In the genomic region with DNA sequence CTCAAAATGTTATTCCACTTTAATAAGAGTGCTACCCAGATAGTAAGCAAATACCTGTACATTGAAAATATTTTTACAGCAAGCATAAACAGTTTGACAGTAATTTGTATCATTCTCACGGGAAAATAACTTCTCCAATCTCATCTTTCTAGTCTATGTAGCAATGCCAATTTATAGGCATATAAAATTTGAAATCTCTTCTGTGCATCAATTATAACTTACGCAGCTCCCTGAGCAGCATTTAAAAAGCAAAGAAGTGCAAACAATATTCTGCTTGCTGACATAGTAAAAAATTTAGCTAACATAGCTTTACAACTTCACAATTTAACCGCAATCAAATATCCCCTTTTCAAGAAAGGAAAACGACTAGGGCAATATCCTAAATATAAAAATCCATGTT, we compare ENCODE assay signal across 35 cellular contexts.
A peak's percentile ranks its signal among the peaks of the same experiment; 100 is the strongest.
DNase-seq lines count a peak whose midpoint lies in the region; ATAC-seq and TF ChIP-seq lines count a peak whose summit lies in the region.
"Had no signal": no experiment of that assay in that cellular context is flagged by ENCODE, and none has a peak within 500 bp of the region (broad histone marks: within the 10 kb centered on the region; RNA-seq: fewer than 3 reads in every experiment).

No MANE protein-coding gene starts in this region.

- H3K27ac ChIP-seq in GM23338 (ENCODE audit: low read depth): no peak overlapping the region
- peak overlapping the region; percentile 35; the same call in 1 of the 2 replicates for H3K27ac ChIP-seq in SK-N-MC
- peak overlapping the region; percentile 49 for H3K27ac ChIP-seq in VCaP
- no peak overlapping the region for H3K27ac ChIP-seq in transverse colon
- no peak overlapping the region for H3K27ac ChIP-seq in dorsolateral prefrontal cortex
- H3K27ac ChIP-seq: 22Rv1; A549; BLaER1; BLaER1 treated with 17β-estradiol and CSF1 and Interleukin-3, amounts not matched to agents 10 nM and 100 nM; C4-2B had no signal

- H3K4me2 ChIP-seq in GM23338: peak overlapping the region; percentile 14; the same call in 1 of the 2 replicates
- H3K4me2 ChIP-seq: A549; BLaER1; BLaER1 treated with 17β-estradiol and CSF1 and Interleukin-3, amounts not matched to agents 10 nM and 100 nM had no signal

- H3K36me3 ChIP-seq in GM23338 (ENCODE audit: insufficient read depth) (no peaks in the 10 kb centered on the region), SK-N-MC (ENCODE audit: insufficient read depth, low read length) (no peaks in the 10 kb centered on the region), transverse colon (no peaks in the 10 kb centered on the region)
- H3K36me3 ChIP-seq: BE2C; BLaER1; BLaER1 treated with 17β-estradiol and CSF1 and Interleukin-3, amounts not matched to agents 10 nM and 100 nM had no signal

- TF ChIP-seq CTCF in GM23338 (conservative IDR thresholded peaks at IDR 0.05; ENCODE audit: low read depth in 2 of 2) (no peak), LNCaP clone FGC (IDR thresholded peaks at IDR 0.05; ENCODE audit: control insufficient read depth, extremely low read depth, insufficient read depth) (no peak), VCaP (conservative IDR thresholded peaks at IDR 0.05) (no peak), transverse colon (IDR thresholded peaks at IDR 0.05) (no peak), dorsolateral prefrontal cortex (IDR thresholded peaks at IDR 0.05 in 54 of 56, conservative IDR thresholded peaks at IDR 0.05 in 2 of 56; ENCODE audit: low read depth in 1 of 56, partially characterized antibody in 56 of 56) (no peak)

- H3K79me2 ChIP-seq in GM23338 (replicated peaks; ENCODE audit: insufficient read depth): no peaks in the 10 kb centered on the region

- H3K27ac Mint-ChIP-seq in GM23338: no peak overlapping the region
- H3K27ac Mint-ChIP-seq: B cell; CD14-positive monocyte; CD4-positive, alpha-beta memory T cell; CD4-positive, alpha-beta T cell; CD4-positive, CD25-positive, alpha-beta regulatory T cell; CD8-positive, alpha-beta memory T cell; CD8-positive, alpha-beta T cell had no signal

- no peaks in the 10 kb centered on the region for H3K9me2 ChIP-seq in GM23338 (ENCODE audit: insufficient read depth)

- H3K27me3 ChIP-seq in GM23338 (ENCODE audit: insufficient read depth) (no peaks in the 10 kb centered on the region), transverse colon (no peaks in the 10 kb centered on the region), dorsolateral prefrontal cortex (no peaks in the 10 kb centered on the region)
- H3K27me3 ChIP-seq: BE2C; BLaER1; BLaER1 treated with 17β-estradiol and CSF1 and Interleukin-3, amounts not matched to agents 10 nM and 100 nM had no signal

- H3K36me3 Mint-ChIP-seq in GM23338 (ENCODE audit: low read depth): no peaks in the 10 kb centered on the region
- H3K36me3 Mint-ChIP-seq: CD4-positive, CD25-positive, alpha-beta regulatory T cell had no signal

- no peaks in the 10 kb centered on the region for H4K20me1 ChIP-seq in GM23338 (replicated peaks; ENCODE audit: insufficient read depth)
- H4K20me1 ChIP-seq: BLaER1; BLaER1 treated with 17β-estradiol and CSF1 and Interleukin-3, amounts not matched to agents 10 nM and 100 nM had no signal

- intact Hi-C loops in transverse colon (cut with DNase I; ENCODE audit: low total_unique reads) (no loop called here), dorsolateral prefrontal cortex (cut with DNase I) (no loop called here)

- TF ChIP-seq EP300 in transverse colon (IDR thresholded peaks at IDR 0.05; ENCODE audit: low read depth): no peak

- H3K4me1 ChIP-seq in GM23338 (ENCODE audit: insufficient read depth) (peaks cover 24% of the 10 kb centered on the region), transverse colon (no peaks in the 10 kb centered on the region)
- H3K4me1 ChIP-seq: A549; BE2C; BLaER1 treated with 17β-estradiol and CSF1 and Interleukin-3, amounts not matched to agents 10 nM and 100 nM; Caco-2 had no signal

- 65 to 69% methylated on average over 4 of the region's 4 CpGs for WGBS in transverse colon (ENCODE audit: low coverage in 1 of 2), 2 donors

- no peak overlapping the region for H3K9ac ChIP-seq in SK-N-MC (ENCODE audit: insufficient read length)
- H3K9ac ChIP-seq: BLaER1; BLaER1 treated with 17β-estradiol and CSF1 and Interleukin-3, amounts not matched to agents 10 nM and 100 nM had no signal

- H3K9me3 Mint-ChIP-seq in GM23338: no peaks in the 10 kb centered on the region
- H3K9me3 Mint-ChIP-seq: CD4-positive, alpha-beta memory T cell; CD4-positive, alpha-beta T cell; CD4-positive, CD25-positive, alpha-beta regulatory T cell; CD8-positive, alpha-beta memory T cell; CD8-positive, alpha-beta T cell had no signal

- H2AFZ ChIP-seq in GM23338: no peak overlapping the region

- no peaks in the 10 kb centered on the region for H3F3A ChIP-seq in GM23338 (replicated peaks; ENCODE audit: low read depth)

- ATAC-seq in GM23338: no peak
- ATAC-seq: A549; CD8-positive, alpha-beta T cell had no signal

- TF ChIP-seq POLR2A in transverse colon (IDR thresholded peaks at IDR 0.05): no peak

- peaks cover 23% of the 10 kb centered on the region for H3K4me1 Mint-ChIP-seq in GM23338
- H3K4me1 Mint-ChIP-seq: CD14-positive monocyte; CD8-positive, alpha-beta memory T cell had no signal

- H3K4me3 Mint-ChIP-seq in GM23338: no peak overlapping the region
- H3K4me3 Mint-ChIP-seq: B cell; CD14-positive monocyte; CD4-positive, alpha-beta memory T cell; CD4-positive, alpha-beta T cell; CD4-positive, CD25-positive, alpha-beta regulatory T cell; CD8-positive, alpha-beta memory T cell; CD8-positive, alpha-beta T cell had no signal

- H3K27me3 Mint-ChIP-seq in GM23338 (ENCODE audit: insufficient read depth, low read depth, poor library complexity): peaks cover 3% of the 10 kb centered on the region
- H3K27me3 Mint-ChIP-seq: B cell; CD4-positive, alpha-beta memory T cell; CD4-positive, alpha-beta T cell; CD4-positive, CD25-positive, alpha-beta regulatory T cell; CD8-positive, alpha-beta memory T cell had no signal

- H3K9me3 ChIP-seq in SK-N-MC (ENCODE audit: low read depth, low read length) (no peaks in the 10 kb centered on the region), transverse colon (no peaks in the 10 kb centered on the region)
- H3K9me3 ChIP-seq: A549; BE2C; BLaER1; BLaER1 treated with 17β-estradiol and CSF1 and Interleukin-3, amounts not matched to agents 10 nM and 100 nM; Caco-2 had no signal

- no peak overlapping the region for H3K4me3 ChIP-seq in GM23338
- H3K4me3 ChIP-seq in LNCaP clone FGC (ENCODE audit: low read depth, low read length): no peak overlapping the region
- H3K4me3 ChIP-seq in SK-N-MC: peak overlapping the region; percentile 38
- no peak overlapping the region for H3K4me3 ChIP-seq in transverse colon
- H3K4me3 ChIP-seq in dorsolateral prefrontal cortex: no peak overlapping the region
- H3K4me3 ChIP-seq: A549; BLaER1; BLaER1 treated with 17β-estradiol and CSF1 and Interleukin-3, amounts not matched to agents 10 nM and 100 nM had no signal

- in situ Hi-C loops in transverse colon (cut with MboI; ENCODE audit: low pct_ligation_motif_present in 1 of 4, low pct_unique_long_range_greater_than_20kb in 1 of 4, low sequenced_read_pairs in 3 of 4): no loop called here

- DNase-seq in GM23338 (ENCODE audit: low spot score): no peak
- peak; percentile 92 for DNase-seq in LNCaP clone FGC (ENCODE audit: low read depth)
- DNase-seq in SK-N-MC (ENCODE audit: low read depth, low spot score): peak; percentile 47
- DNase-seq in transverse colon: no peak
- no peak for DNase-seq in activated CD4-positive, alpha-beta T cell treated with anti-CD3 and anti-CD28 coated beads for 48 hours
- DNase-seq in NCI-H1048 (lab: John Stamatoyannopoulos, UW): no peak
- no peak for DNase-seq in dorsolateral prefrontal cortex
- DNase-seq: 8988T; ACHN; AML-193; BE2C; C1 segment of cervical spinal cord; Caco-2; Calu3; CD4-positive, alpha-beta memory T cell; CD4-positive, alpha-beta T cell; CD4-positive, CD25-positive, alpha-beta regulatory T cell; CD8-positive, alpha-beta memory T cell; CD8-positive, alpha-beta T cell; COR-L47; DMS 273 treated with DMSO at 0.1 percent for 48 hours; DMS153; DMS53; DMS79; DMS79 treated with DMSO at 0.1 percent for 48 hours; DND-41; EL had no signal

Comparison
In these comparisons a context has a peak if more than half of its experiments do, and no peak if none do; other contexts are left out.
1. DNase-seq: peak in LNCaP clone FGC (single experiment) and SK-N-MC (single experiment); none in GM23338 (single experiment), transverse colon (single experiment), activated CD4-positive, alpha-beta T cell treated with anti-CD3 and anti-CD28 coated beads for 48 hours (single experiment), NCI-H1048 (single experiment) and dorsolateral prefrontal cortex (0 of 10).
2. H3K27ac ChIP-seq: peak in SK-N-MC (single experiment) and VCaP (single experiment); none in GM23338 (single experiment), transverse colon (0 of 4) and dorsolateral prefrontal cortex (0 of 59).